17 cellular contexts compared by ENCODE assay signal in genomic region chr1:203644191-203644590, GRCh38. TPM values are rescaled to one million over a fixed set of nuclear protein-coding genes. Genes with fewer than 3 reads are reported as not detected.
DNase-seq lines count a peak whose midpoint lies in the region; ATAC-seq and TF ChIP-seq lines count a peak whose summit lies in the region.
"Had no signal": no experiment of that assay in that cellular context is flagged by ENCODE, and none has a peak within 500 bp of the region (broad histone marks: within the 10 kb centered on the region; RNA-seq: fewer than 3 reads in every experiment).

No MANE protein-coding gene starts in this region.

- TF ChIP-seq CTCF in heart left ventricle (IDR thresholded peaks at IDR 0.05) = no peak
- no peak for TF ChIP-seq CTCF in chondrocyte (IDR thresholded peaks at IDR 0.05)
- no peak for TF ChIP-seq CTCF in natural killer cell (IDR thresholded peaks at IDR 0.05)
- TF ChIP-seq CTCF in upper lobe of right lung (IDR thresholded peaks at IDR 0.05) = no peak

- no peaks in the 10 kb centered on the region for H3K27me3 ChIP-seq in heart left ventricle
- H3K27me3 ChIP-seq in upper lobe of right lung = no peaks in the 10 kb centered on the region
- H3K27me3 ChIP-seq: dorsolateral prefrontal cortex had no signal

- H3K4me3 ChIP-seq in heart left ventricle = no peak overlapping the region
- no peak overlapping the region for H3K4me3 ChIP-seq in upper lobe of right lung
- H3K4me3 ChIP-seq: A549, dorsolateral prefrontal cortex had no signal

- WGBS in heart left ventricle, 4 donors = 93 to 95% (median 94%) methylated on average over 1 of the region's 1 CpG

- no peak for TF ChIP-seq POLR2A in heart left ventricle (IDR thresholded peaks at IDR 0.05)

- peak overlapping the region in 11 of 12 donors; percentile 57 to 90 (median 73) for H3K27ac ChIP-seq in heart left ventricle
- peak overlapping the region; percentile 27 for H3K27ac ChIP-seq in upper lobe of right lung
- H3K27ac ChIP-seq: A549 had no signal

- peaks cover 0 to 26% (median 7%) of the 10 kb centered on the region in 9 donors for H3K36me3 ChIP-seq in heart left ventricle
- no peaks in the 10 kb centered on the region for H3K36me3 ChIP-seq in upper lobe of right lung

- H3K4me1 Mint-ChIP-seq in chondrocyte (ENCODE audit: low read depth) (peaks cover 46% of the 10 kb centered on the region), natural killer cell (peaks cover 78 to 81% of the 10 kb centered on the region in 2 donors)

- H3K4me1 ChIP-seq in heart left ventricle (peaks cover 13 to 95% (median 66%) of the 10 kb centered on the region in 12 donors), upper lobe of right lung (peaks cover 32% of the 10 kb centered on the region)
- H3K4me1 ChIP-seq: A549 had no signal

- no peaks in the 10 kb centered on the region for H3K9me3 Mint-ChIP-seq in chondrocyte (ENCODE audit: low read depth)
- H3K9me3 Mint-ChIP-seq in natural killer cell = no peaks in the 10 kb centered on the region

- H3K27ac Mint-ChIP-seq in chondrocyte (ENCODE audit: unreplicated experiment) = peak overlapping the region; percentile 78
- peak overlapping the region; percentile 88 for H3K27ac Mint-ChIP-seq in natural killer cell

- DNase-seq in heart left ventricle = no peak
- DNase-seq in Right ventricle myocardium inferior (ENCODE audit: missing footprints) = no peak
- no peak for DNase-seq in chondrocyte (ENCODE audit: low spot score)
- DNase-seq in natural killer cell = no peak
- DNase-seq in upper lobe of right lung = no peak
- DNase-seq in T-helper 9 cell = no peak
- DNase-seq: activated CD4-positive, alpha-beta T cell treated with anti-CD3 and anti-CD28 coated beads, Interleukin-2, amount 50 U/mL, for 1 hour; amniotic stem cell; dorsolateral prefrontal cortex; MM.1S; NCI-H2029 treated with DMSO at 0.1 percent for 48 hours; NCI-H748 treated with DMSO at 0.1 percent for 48 hours; stimulated activated CD4-positive, alpha-beta T cell treated with anti-CD3 and anti-CD28 coated beads, Interleukin-12 subunit alpha, Interleukin-12 subunit beta, amount 100 ng/mL, for 4 hours; T1000 had no signal

- H3K27me3 Mint-ChIP-seq in chondrocyte (ENCODE audit: low read depth) (no peaks in the 10 kb centered on the region), natural killer cell (ENCODE audit: low read depth in 2 of 2) (no peaks in the 10 kb centered on the region)

- ATAC-seq in heart left ventricle (no peak), Right ventricle myocardium inferior (no peak), natural killer cell (no peak), upper lobe of right lung (no peak), HG03025 (IDR thresholded peaks at IDR 0.05; ENCODE audit: low FRiP score, unreplicated experiment) (no peak), HG03439 (IDR thresholded peaks at IDR 0.05; ENCODE audit: unreplicated experiment) (no peak)

- H3K9me3 ChIP-seq in heart left ventricle (no peaks in the 10 kb centered on the region), upper lobe of right lung (no peaks in the 10 kb centered on the region)
- H3K9me3 ChIP-seq: A549 had no signal

- H3K4me3 Mint-ChIP-seq in chondrocyte (ENCODE audit: unreplicated experiment) (no peak overlapping the region), natural killer cell (no peak overlapping the region)

- intact Hi-C loops in heart left ventricle (cut with DNase I) = loop anchor here in 2 of 10 donors (2.0 to 5.0 kb wide), 2 partner anchors 29 to 48 kb away; no protein-coding TSS in a partner anchor
- intact Hi-C loops in Right ventricle myocardium inferior (cut with DNase I) = no loop called here
- intact Hi-C loops in natural killer cell (cut with micrococcal nuclease) = no loop called here
- intact Hi-C loops in upper lobe of right lung (cut with DNase I) = no loop called here

- H3K36me3 Mint-ChIP-seq in chondrocyte (ENCODE audit: low read depth) (peaks cover 4% of the 10 kb centered on the region), natural killer cell (no peaks in the 10 kb centered on the region)

RNA-seq across cellular contexts. Expression of gene ATP2B4, which starts 17.6 kb away (rescaled TPM):
- total RNA-seq in heart left ventricle = 100 to 1,000 TPM in 8 of 9 donors, 10 to 100 TPM in 1; 87.0 to 253 (median 159) TPM
- 100 to 1,000 TPM in 1 of 2 donors, 10 to 100 TPM in 1; 56.0 to 142 TPM for polyA plus RNA-seq in heart left ventricle
- 87.1 TPM for total RNA-seq in Right ventricle myocardium inferior
- 71.4 to 133 TPM (median 130 TPM) in 3 replicates for total RNA-seq in chondrocyte
- 100 to 1,000 TPM; 175 to 235 (median 196) TPM for total RNA-seq in natural killer cell
- total RNA-seq in upper lobe of right lung = 93.8 TPM
